ENCODE assay signal across 17 cellular contexts in the genomic region with DNA sequence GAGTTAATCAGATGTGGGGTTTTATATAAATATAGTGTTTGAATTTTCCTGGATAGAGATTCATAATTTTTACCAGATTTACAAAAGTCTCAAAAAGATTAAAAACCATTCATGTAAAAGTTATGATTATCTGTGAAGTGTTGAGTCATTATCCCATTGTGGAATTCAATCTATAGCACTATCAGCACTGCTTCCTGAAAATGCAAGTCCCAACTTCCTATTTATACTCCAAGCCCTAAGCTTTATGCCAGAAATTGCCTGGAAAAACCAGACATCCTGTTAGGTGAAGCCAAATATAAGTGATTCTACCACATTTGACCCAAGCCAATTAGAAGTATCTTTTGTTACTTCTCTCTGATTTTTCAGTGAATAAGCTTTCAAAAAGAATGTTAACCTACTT.
DNase-seq lines count a peak whose midpoint lies in the region; ATAC-seq and TF ChIP-seq lines count a peak whose summit lies in the region.
"Had no signal": no experiment of that assay in that cellular context is flagged by ENCODE, and none has a peak within 500 bp of the region (broad histone marks: within the 10 kb centered on the region; RNA-seq: fewer than 3 reads in every experiment).

No MANE protein-coding gene starts in this region.

- DNase-seq in dorsolateral prefrontal cortex (no peak), transverse colon (no peak), NCI-H146 treated with DMSO at 0.1 percent for 48 hours (lab: John Stamatoyannopoulos, UW; ENCODE audit: unreplicated experiment) (no peak), anterior cingulate cortex (lab: John Stamatoyannopoulos, UW) (no peak)
- DNase-seq: activated B cell treated with CpG ODN at 0.5 μM for 24 hours; activated naive CD8-positive, alpha-beta T cell treated with anti-CD3 and anti-CD28 coated beads for 36 hours; foreskin keratinocyte; IMR-90; NCI-H1930; NCI-H510A treated with DMSO at 0.1 percent for 48 hours; retina; SJCRH30; substantia nigra had no signal

- H3K4me2 ChIP-seq in parathyroid adenoma (ENCODE audit: low read length), result no peak overlapping the region

- TF ChIP-seq POLR2A in transverse colon (IDR thresholded peaks at IDR 0.05) (no peak), GM18505 (IDR thresholded peaks at IDR 0.05; ENCODE audit: borderline replicate concordance, extremely low read depth, insufficient read depth, insufficient read length) (no peak)

- H3K79me2 ChIP-seq in parathyroid adenoma, result peaks cover 4% of the 10 kb centered on the region

- H3K27ac ChIP-seq in angular gyrus (ENCODE audit: low read depth, low read length), result peak overlapping the region; percentile 44
- peak overlapping the region in 38 of 59 donors; percentile 0 to 87 (median 58) for H3K27ac ChIP-seq in dorsolateral prefrontal cortex
- peak overlapping the region; percentile 96 for H3K27ac ChIP-seq in parathyroid adenoma
- peak overlapping the region; percentile 56 to 84 (median 70) for H3K27ac ChIP-seq in transverse colon
- H3K27ac ChIP-seq: foreskin keratinocyte, SJCRH30 had no signal

- no peak overlapping the region for H3K4me3 ChIP-seq in dorsolateral prefrontal cortex
- no peak overlapping the region for H3K4me3 ChIP-seq in parathyroid adenoma (ENCODE audit: low read depth, low read length)
- H3K4me3 ChIP-seq in transverse colon, result no peak overlapping the region
- H3K4me3 ChIP-seq: lung, SJCRH30 had no signal

- H3K36me3 ChIP-seq in parathyroid adenoma (ENCODE audit: control insufficient read depth, insufficient read depth, low read length), result no peaks in the 10 kb centered on the region
- H3K36me3 ChIP-seq in transverse colon, result peaks cover 0 to 5% (median under 1%) of the 10 kb centered on the region in 4 donors
- H3K36me3 ChIP-seq: SJCRH30 had no signal

- ATAC-seq in GM18505 (IDR thresholded peaks at IDR 0.05; ENCODE audit: unreplicated experiment), result no peak
- ATAC-seq: foreskin keratinocyte had no signal

- H3K4me1 ChIP-seq in parathyroid adenoma (peaks cover 57% of the 10 kb centered on the region), transverse colon (peaks cover 16 to 41% (median 18%) of the 10 kb centered on the region in 4 donors)
- H3K4me1 ChIP-seq: SJCRH30 had no signal

- H3K27me3 ChIP-seq in dorsolateral prefrontal cortex, result no peaks in the 10 kb centered on the region
- H3K27me3 ChIP-seq in parathyroid adenoma (ENCODE audit: control insufficient read depth, insufficient read depth, low read length), result no peaks in the 10 kb centered on the region
- no peaks in the 10 kb centered on the region for H3K27me3 ChIP-seq in transverse colon
- H3K27me3 ChIP-seq: foreskin keratinocyte, SJCRH30 had no signal

- no peak overlapping the region for H2AFZ ChIP-seq in parathyroid adenoma

- TF ChIP-seq EP300 in transverse colon (IDR thresholded peaks at IDR 0.05; ENCODE audit: low read depth), result no peak

- H3K9me3 ChIP-seq in parathyroid adenoma (ENCODE audit: control insufficient read depth, low read length) (no peaks in the 10 kb centered on the region), transverse colon (no peaks in the 10 kb centered on the region)
- H3K9me3 ChIP-seq: SJCRH30 had no signal

- no peak for TF ChIP-seq CTCF in dorsolateral prefrontal cortex (IDR thresholded peaks at IDR 0.05 in 54 of 56, conservative IDR thresholded peaks at IDR 0.05 in 2 of 56; ENCODE audit: low read depth in 1 of 56, partially characterized antibody in 56 of 56)
- no peak for TF ChIP-seq CTCF in parathyroid adenoma (IDR thresholded peaks at IDR 0.05)
- no peak for TF ChIP-seq CTCF in transverse colon (IDR thresholded peaks at IDR 0.05)

- H3K9ac ChIP-seq in parathyroid adenoma, result no peak overlapping the region

- intact Hi-C loops in dorsolateral prefrontal cortex (cut with DNase I), result no loop called here
- intact Hi-C loops in transverse colon (cut with DNase I; ENCODE audit: low total_unique reads), result no loop called here

- in situ Hi-C loops in transverse colon (cut with MboI; ENCODE audit: low pct_ligation_motif_present in 1 of 4, low pct_unique_long_range_greater_than_20kb in 1 of 4, low sequenced_read_pairs in 3 of 4), result no loop called here

Comparison
In these comparisons a context has a peak if more than half of its experiments do, and no peak if none do; other contexts are left out.
1. H3K27ac ChIP-seq: peak in every context shown above with its lines; median percentile 96 in parathyroid adenoma; 70 in transverse colon; 58 in dorsolateral prefrontal cortex; 44 in angular gyrus.